8 cellular contexts compared by ENCODE assay signal in the genomic region with DNA sequence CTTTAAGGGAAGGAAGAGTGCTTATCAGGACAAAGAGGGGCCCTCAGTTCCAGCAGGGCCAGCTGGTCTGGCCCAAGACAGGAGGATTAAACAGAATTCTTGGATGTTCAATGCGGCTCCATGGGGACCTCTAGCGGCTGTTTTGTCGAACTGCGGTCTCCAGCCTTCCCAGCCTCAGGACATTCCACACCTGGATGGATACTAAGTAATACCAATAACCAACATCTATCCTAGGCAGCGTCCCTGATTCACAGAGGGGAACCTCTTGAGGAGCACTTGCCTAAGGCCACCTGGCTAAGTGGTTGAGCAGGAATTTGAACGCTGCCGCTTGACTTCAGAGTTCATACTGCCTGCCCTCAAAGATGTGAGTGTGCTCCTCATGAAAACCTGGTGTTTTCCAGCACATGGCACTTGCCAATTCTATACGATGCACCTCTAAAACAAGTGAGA. TPM values are rescaled to one million over a fixed set of nuclear protein-coding genes. Genes with fewer than 3 reads are reported as not detected.
A peak's percentile ranks its signal among the peaks of the same experiment; 100 is the strongest.
DNase-seq lines count a peak whose midpoint lies in the region; ATAC-seq lines count a peak whose summit lies in the region.

No MANE protein-coding gene starts in this region.

- CTCF ChIA-PET in CD4-positive, alpha-beta memory T cell (lab: Charles Lee; ENCODE audit: partially characterized antibody): interaction anchor here (0.6 to 10.0 kb wide), 60 partner anchors 9 to 624 kb away, joined by 3 to 146 read pairs (median 6); partner anchors contain the start of genes CD247, CREG1 and POU2F1

- DNase-seq in CD4-positive, alpha-beta memory T cell: peak; percentile 55 to 65 (median 60)
- DNase-seq in NCI-H1105 treated with DMSO at 0.1 percent for 48 hours (lab: John Stamatoyannopoulos, UW) (peak; percentile 38), T-helper 1 cell (peak; percentile 24 to 65 (median 46)), anterior cingulate cortex (lab: John Stamatoyannopoulos, UW) (peak in 49 of 58 donors; percentile 12 to 80 (median 43)), left ventricle myocardium superior (peak; percentile 72), retina (peak; percentile 90)

- no peak overlapping the region for H3K4me3 Mint-ChIP-seq in CD4-positive, alpha-beta memory T cell

- no peak overlapping the region for H3K27ac Mint-ChIP-seq in CD4-positive, alpha-beta memory T cell

- peaks cover 3 to 4% (median 3%) of the 10 kb centered on the region in 4 donors for H3K4me1 Mint-ChIP-seq in CD4-positive, alpha-beta memory T cell

- ATAC-seq in GM21825 (IDR thresholded peaks at IDR 0.05; ENCODE audit: unreplicated experiment) (peak; percentile 58), left ventricle myocardium superior (peak; percentile 92), GM18858 (IDR thresholded peaks at IDR 0.05; ENCODE audit: unreplicated experiment) (no peak)

- no peaks in the 10 kb centered on the region for H3K27me3 ChIP-seq in CD4-positive, alpha-beta memory T cell (ENCODE audit: insufficient read depth, low read length)

- H3K9me3 Mint-ChIP-seq in CD4-positive, alpha-beta memory T cell: no peaks in the 10 kb centered on the region

- POLR2A ChIA-PET in CD4-positive, alpha-beta memory T cell (lab: Charles Lee; ENCODE audit: partially characterized antibody): interaction anchor here (1.1 to 2.0 kb wide), 3 partner anchors 17 to 87 kb away, joined by 3 to 12 read pairs (median 5); partner anchors contain the start of gene CREG1

- no peaks in the 10 kb centered on the region for H3K9me3 ChIP-seq in CD4-positive, alpha-beta memory T cell (ENCODE audit: control insufficient read depth in 1 of 2, low read length in 2 of 2)

- no peak overlapping the region for H3K4me3 ChIP-seq in CD4-positive, alpha-beta memory T cell (ENCODE audit: low read length in 2 of 2)

- H3K36me3 Mint-ChIP-seq in CD4-positive, alpha-beta memory T cell: no peaks in the 10 kb centered on the region

- no peaks in the 10 kb centered on the region for H3K36me3 ChIP-seq in CD4-positive, alpha-beta memory T cell (ENCODE audit: insufficient read depth, low read length)

- H3K4me1 ChIP-seq in CD4-positive, alpha-beta memory T cell (ENCODE audit: insufficient read depth, low read length): no peaks in the 10 kb centered on the region

- no peaks in the 10 kb centered on the region for H3K27me3 Mint-ChIP-seq in CD4-positive, alpha-beta memory T cell

- intact Hi-C loops in CD4-positive, alpha-beta memory T cell (cut with micrococcal nuclease): loop anchor here (1.0 to 5.0 kb wide), 5 partner anchors 16 to 312 kb away; partner anchors contain the start of genes CD247 and POU2F1
- intact Hi-C loops in left ventricle myocardium superior (cut with micrococcal nuclease): loop anchor here (5.0 to 10.0 kb wide), 2 partner anchors 267 to 469 kb away; no protein-coding TSS in a partner anchor

- no peak overlapping the region for H3K27ac ChIP-seq in CD4-positive, alpha-beta memory T cell (ENCODE audit: low read depth, low read length)

RNA-seq across cellular contexts. Expression of gene CD247, which starts 15.5 kb away (rescaled TPM):
- total RNA-seq in CD4-positive, alpha-beta memory T cell: 100 to 1,000 TPM; 340 to 341 TPM
- 100 to 1,000 TPM; 260 to 404 TPM for polyA plus RNA-seq in CD4-positive, alpha-beta memory T cell
- total RNA-seq in left ventricle myocardium superior: 0.57 TPM

RNA-seq across cellular contexts. Expression of gene CREG1, which starts 19.7 kb away (rescaled TPM):
- 10 to 100 TPM; 21.0 to 21.7 TPM for total RNA-seq in CD4-positive, alpha-beta memory T cell
- polyA plus RNA-seq in CD4-positive, alpha-beta memory T cell: 10 to 100 TPM; 19.4 to 27.7 TPM
- total RNA-seq in left ventricle myocardium superior: 75.1 TPM

Comparison
In these comparisons a context has a peak if more than half of its experiments do, and no peak if none do; other contexts are left out.
1. DNase-seq: peak in every context shown above with its lines; median percentile 90 in retina; 72 in left ventricle myocardium superior; 60 in CD4-positive, alpha-beta memory T cell; 46 in T-helper 1 cell; 43 in anterior cingulate cortex; 38 in NCI-H1105 treated with DMSO at 0.1 percent for 48 hours.
2. RNA of gene CD247, which starts 15.5 kb away (total RNA-seq): 340 to 341 TPM in CD4-positive, alpha-beta memory T cell; 0.57 TPM in left ventricle myocardium superior (single experiment); every median in the first group is over 100 times any median in the second.